ENCODE assay signal across 33 cellular contexts in the genomic region with DNA sequence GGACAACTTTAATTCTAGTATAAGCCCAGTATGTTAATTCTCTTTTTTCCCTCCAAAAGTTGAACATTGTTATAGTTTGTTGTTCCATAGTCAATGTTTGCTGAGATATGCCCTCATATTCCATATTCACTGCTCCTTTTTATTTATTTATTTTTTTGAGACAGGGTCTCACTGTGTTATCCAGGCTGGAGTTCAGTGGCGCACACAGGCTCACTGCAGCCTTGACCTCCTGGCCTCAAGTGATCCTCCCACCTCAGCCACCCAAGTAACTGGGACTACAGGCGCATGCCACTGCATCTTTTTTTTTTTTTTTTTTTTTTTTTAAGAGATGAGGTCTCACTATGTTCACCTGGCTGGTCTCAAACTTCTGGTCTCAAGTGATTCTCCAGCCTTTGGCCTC. TPM values are rescaled to one million over a fixed set of nuclear protein-coding genes. Genes with fewer than 3 reads are reported as not detected.
DNase-seq lines count a peak whose midpoint lies in the region; ATAC-seq, FAIRE-seq and TF ChIP-seq lines count a peak whose summit lies in the region.
"Had no signal": no experiment of that assay in that cellular context is flagged by ENCODE, and none has a peak within 500 bp of the region (broad histone marks: within the 10 kb centered on the region; RNA-seq: fewer than 3 reads in every experiment).

No MANE protein-coding gene starts in this region.

- 2% methylated on average over 2 of the region's 2 CpGs for WGBS in HepG2 (ENCODE audit: low lambda C conversion rate)
- WGBS in right lobe of liver (ENCODE audit: insufficient coverage, low coverage, low lambda C conversion rate, missing lambda C conversion rate): 88% methylated on average over 2 of the region's 2 CpGs

- peaks cover 2% of the 10 kb centered on the region for H3K36me3 Mint-ChIP-seq in central memory CD8-positive, alpha-beta T cell (ENCODE audit: insufficient read depth)
- no peaks in the 10 kb centered on the region for H3K36me3 Mint-ChIP-seq in nephron progenitor cell (ENCODE audit: low read depth)
- H3K36me3 Mint-ChIP-seq in CD4-positive, alpha-beta memory T cell: no peaks in the 10 kb centered on the region
- H3K36me3 Mint-ChIP-seq: CD14-positive monocyte; CD4-positive, CD25-positive, alpha-beta regulatory T cell; CD8-positive, alpha-beta memory T cell; CD8-positive, alpha-beta T cell had no signal

- H3K9me3 ChIP-seq in HepG2 (ENCODE audit: low read length) (no peaks in the 10 kb centered on the region), right lobe of liver (no peaks in the 10 kb centered on the region)
- H3K9me3 ChIP-seq in CD4-positive, alpha-beta memory T cell (ENCODE audit: control insufficient read depth in 1 of 2, low read length in 2 of 2): no peaks in the 10 kb centered on the region
- H3K9me3 ChIP-seq: A549, BE2C, Caco-2 had no signal

- no peaks in the 10 kb centered on the region for H3K27me3 Mint-ChIP-seq in central memory CD8-positive, alpha-beta T cell
- H3K27me3 Mint-ChIP-seq in nephron progenitor cell (ENCODE audit: low read depth, poor library complexity): peaks cover 5% of the 10 kb centered on the region
- no peaks in the 10 kb centered on the region for H3K27me3 Mint-ChIP-seq in CD4-positive, alpha-beta memory T cell
- H3K27me3 Mint-ChIP-seq: B cell; CD4-positive, alpha-beta T cell; CD4-positive, CD25-positive, alpha-beta regulatory T cell had no signal

- POLR2A ChIA-PET in HepG2 (lab: Yijun Ruan, JAX): no interaction called here
- POLR2A ChIA-PET in CD4-positive, alpha-beta memory T cell (lab: Charles Lee; ENCODE audit: partially characterized antibody): no interaction called here

- H3K4me1 Mint-ChIP-seq in central memory CD8-positive, alpha-beta T cell: no peaks in the 10 kb centered on the region
- peaks cover 10% of the 10 kb centered on the region for H3K4me1 Mint-ChIP-seq in nephron progenitor cell
- peaks cover 2 to 9% (median 6%) of the 10 kb centered on the region in 4 donors for H3K4me1 Mint-ChIP-seq in CD4-positive, alpha-beta memory T cell
- H3K4me1 Mint-ChIP-seq: B cell; CD4-positive, CD25-positive, alpha-beta regulatory T cell had no signal

- no peak overlapping the region for H2AFZ ChIP-seq in HepG2 (ENCODE audit: low read length)

- H3K9ac ChIP-seq in HepG2 (ENCODE audit: insufficient read depth, low read depth, low read length): no peak overlapping the region
- H3K9ac ChIP-seq: BLaER1; BLaER1 treated with 17β-estradiol and CSF1 and Interleukin-3, amounts not matched to agents 10 nM and 100 nM had no signal

- H3K27ac Mint-ChIP-seq in central memory CD8-positive, alpha-beta T cell (ENCODE audit: low read depth): peak overlapping the region; percentile 37
- H3K27ac Mint-ChIP-seq in nephron progenitor cell: peak overlapping the region; percentile 40
- no peak overlapping the region for H3K27ac Mint-ChIP-seq in CD4-positive, alpha-beta memory T cell
- H3K27ac Mint-ChIP-seq: B cell; CD4-positive, alpha-beta T cell; CD8-positive, alpha-beta T cell had no signal

- CTCF ChIA-PET in HepG2 (lab: Yijun Ruan, JAX; ENCODE audit: low intra/inter-chr PET ratio, low total read pairs): no interaction called here
- CTCF ChIA-PET in CD4-positive, alpha-beta memory T cell (lab: Charles Lee; ENCODE audit: partially characterized antibody): no interaction called here

- H3K4me3 Mint-ChIP-seq in central memory CD8-positive, alpha-beta T cell: no peak overlapping the region
- no peak overlapping the region for H3K4me3 Mint-ChIP-seq in nephron progenitor cell
- H3K4me3 Mint-ChIP-seq in CD4-positive, alpha-beta memory T cell: no peak overlapping the region
- H3K4me3 Mint-ChIP-seq: B cell; CD14-positive monocyte; CD4-positive, alpha-beta T cell; CD4-positive, CD25-positive, alpha-beta regulatory T cell; CD8-positive, alpha-beta memory T cell; CD8-positive, alpha-beta T cell had no signal

- no TSS peak for BruUV-seq in HepG2 (replicated peaks; lab: Mats Ljungman, UMichigan)

- no peak for TF ChIP-seq RAD21 in HepG2 (CRISPR knock-in tag; IDR thresholded peaks at IDR 0.05)

- ATAC-seq in HepG2 (no peak), right lobe of liver (no peak)
- ATAC-seq in central memory CD8-positive, alpha-beta T cell (replicated peaks; ENCODE audit: extremely low read depth, poor library complexity, severe bottlenecking): no peak
- ATAC-seq: A549; CD8-positive, alpha-beta T cell had no signal

- no peak overlapping the region for H3K4me2 ChIP-seq in HepG2 (ENCODE audit: low read depth, low read length)
- H3K4me2 ChIP-seq: A549; BLaER1; BLaER1 treated with 17β-estradiol and CSF1 and Interleukin-3, amounts not matched to agents 10 nM and 100 nM had no signal

- no peaks in the 10 kb centered on the region for H4K20me1 ChIP-seq in HepG2 (ENCODE audit: insufficient read depth, low read length)
- H4K20me1 ChIP-seq: BLaER1; BLaER1 treated with 17β-estradiol and CSF1 and Interleukin-3, amounts not matched to agents 10 nM and 100 nM had no signal

- peaks cover 18% of the 10 kb centered on the region for H3K4me1 ChIP-seq in HepG2 (ENCODE audit: insufficient read depth, low read length)
- H3K4me1 ChIP-seq in right lobe of liver: no peaks in the 10 kb centered on the region
- no peaks in the 10 kb centered on the region for H3K4me1 ChIP-seq in CD4-positive, alpha-beta memory T cell (ENCODE audit: insufficient read depth, low read length)
- H3K4me1 ChIP-seq: BE2C, BLaER1 had no signal

- DNase-seq in HepG2 (ENCODE audit: low spot score): no peak
- DNase-seq in right lobe of liver: no peak
- no peak for DNase-seq in central memory CD8-positive, alpha-beta T cell (ENCODE audit: low spot score in 2 of 2)
- peak; percentile 4 for DNase-seq in nephron progenitor cell
- DNase-seq in CD4-positive, alpha-beta memory T cell: no peak
- DNase-seq in cerebellar nuclear complex (lab: John Stamatoyannopoulos, UW): no peak
- DNase-seq: 8988T; ACHN; AML-193; BE2C; C1 segment of cervical spinal cord; Caco-2; Calu3; CD4-positive, alpha-beta T cell; CD4-positive, CD25-positive, alpha-beta regulatory T cell; CD8-positive, alpha-beta memory T cell; CD8-positive, alpha-beta T cell; COR-L47; DMS 273 treated with DMSO at 0.1 percent for 48 hours; DMS153; DMS53; DMS79; DMS79 treated with DMSO at 0.1 percent for 48 hours; DND-41 had no signal

- TF ChIP-seq POLR2A in HepG2 (IDR thresholded peaks at IDR 0.05; ENCODE audit: insufficient read depth in 1 of 2, low read depth in 2 of 2, low read length in 2 of 2) (no peak), right lobe of liver (IDR thresholded peaks at IDR 0.05) (no peak)

- H3K27me3 ChIP-seq in HepG2 (ENCODE audit: control insufficient read depth in 1 of 2, insufficient read depth in 2 of 2, low read length in 2 of 2) (peaks cover 0 to 4% of the 10 kb centered on the region in 2 experiments; a peak in 1 of 5 replicates), right lobe of liver (no peaks in the 10 kb centered on the region)
- H3K27me3 ChIP-seq in CD4-positive, alpha-beta memory T cell (ENCODE audit: insufficient read depth, low read length): no peaks in the 10 kb centered on the region
- H3K27me3 ChIP-seq: BE2C; BLaER1; BLaER1 treated with 17β-estradiol and CSF1 and Interleukin-3, amounts not matched to agents 10 nM and 100 nM had no signal

- TF ChIP-seq CTCF in HepG2 (CRISPR knock-in tag; IDR thresholded peaks at IDR 0.05) (no peak), right lobe of liver (IDR thresholded peaks at IDR 0.05) (no peak), nephron progenitor cell (IDR thresholded peaks at IDR 0.05) (no peak)

- no peaks in the 10 kb centered on the region for H3K9me3 Mint-ChIP-seq in central memory CD8-positive, alpha-beta T cell
- peaks cover 5% of the 10 kb centered on the region for H3K9me3 Mint-ChIP-seq in nephron progenitor cell
- H3K9me3 Mint-ChIP-seq in CD4-positive, alpha-beta memory T cell: no peaks in the 10 kb centered on the region
- H3K9me3 Mint-ChIP-seq: CD4-positive, CD25-positive, alpha-beta regulatory T cell; CD8-positive, alpha-beta memory T cell; CD8-positive, alpha-beta T cell had no signal

- in situ Hi-C loops in HepG2 (cut with HindIII; ENCODE audit: extremely low pct_ligation_motif_present, low pct_unique_long_range_greater_than_20kb): no loop called here

- TF ChIP-seq EP300 in HepG2 (IDR thresholded peaks at IDR 0.05; ENCODE audit: low read depth in 2 of 2, low read length in 2 of 2) (no peak), HepG2 (CRISPR knock-in tag; IDR thresholded peaks at IDR 0.05; ENCODE audit: borderline replicate concordance) (no peak)

- no peaks in the 10 kb centered on the region for H3K79me2 ChIP-seq in HepG2 (ENCODE audit: insufficient read depth, low read length)

- no peak for FAIRE-seq in HepG2 (lab: Jason Lieb, UNC)
- FAIRE-seq: A204.1, A549, D721Med had no signal

- H3K4me3 ChIP-seq in HepG2 (replicated peaks in 1 of 3; ENCODE audit: insufficient read depth in 1 of 3, low read depth in 2 of 3, low read length in 3 of 3) (no peak overlapping the region), right lobe of liver (no peak overlapping the region)
- H3K4me3 ChIP-seq in CD4-positive, alpha-beta memory T cell (ENCODE audit: low read length in 2 of 2): no peak overlapping the region
- H3K4me3 ChIP-seq: A549; BLaER1; BLaER1 treated with 17β-estradiol and CSF1 and Interleukin-3, amounts not matched to agents 10 nM and 100 nM had no signal

- H3K36me3 ChIP-seq in HepG2 (replicated peaks in 1 of 2; ENCODE audit: control insufficient read depth in 1 of 2, insufficient read depth in 2 of 2, low read length in 2 of 2): no peaks in the 10 kb centered on the region
- no peaks in the 10 kb centered on the region for H3K36me3 ChIP-seq in right lobe of liver
- H3K36me3 ChIP-seq in CD4-positive, alpha-beta memory T cell (ENCODE audit: insufficient read depth, low read length): no peaks in the 10 kb centered on the region
- H3K36me3 ChIP-seq: BE2C; BLaER1; BLaER1 treated with 17β-estradiol and CSF1 and Interleukin-3, amounts not matched to agents 10 nM and 100 nM had no signal

- intact Hi-C loops in HepG2 (cut with micrococcal nuclease; ENCODE audit: unreplicated experiment): no loop called here
- intact Hi-C loops in right lobe of liver (cut with DNase I): no loop called here
- intact Hi-C loops in CD4-positive, alpha-beta memory T cell (cut with micrococcal nuclease): no loop called here

- no peak overlapping the region for H3K27ac ChIP-seq in HepG2 (ENCODE audit: extremely low read length, insufficient read depth, low read length)
- H3K27ac ChIP-seq in right lobe of liver: no peak overlapping the region
- H3K27ac ChIP-seq in CD4-positive, alpha-beta memory T cell (ENCODE audit: low read depth, low read length): no peak overlapping the region
- H3K27ac ChIP-seq: 22Rv1; A549; BLaER1; BLaER1 treated with 17β-estradiol and CSF1 and Interleukin-3, amounts not matched to agents 10 nM and 100 nM; C4-2B had no signal

RNA-seq across cellular contexts. Expression of gene GFI1, which starts 38.7 kb away (rescaled TPM):
- total RNA-seq in HepG2 (2016; rRNA removed; fragmentation: Illumina TruSeq; extraction: Trizol) (10.0 and 10.3 TPM in 2 replicates), right lobe of liver (under 1 TPM; 0.12 to 0.80 (median 0.42) TPM)
- total RNA-seq in HepG2 (2016; cell fraction: cytosol; rRNA removed; fragmentation: Illumina TruSeq; extraction: Trizol; ENCODE audit: low read depth): 2.2 and 2.4 TPM in 2 replicates
- total RNA-seq in HepG2 (2016; cell fraction: insoluble cytoplasmic fraction; rRNA removed; fragmentation: Illumina TruSeq; extraction: Trizol): 7.8 and 10.1 TPM in 2 replicates
- total RNA-seq in HepG2 (2016; cell fraction: membrane; rRNA removed; fragmentation: Illumina TruSeq; extraction: Trizol): 7.6 and 8.3 TPM in 2 replicates
- 8.2 and 9.3 TPM in 2 replicates for total RNA-seq in HepG2 (2016; cell fraction: nucleus; rRNA removed; fragmentation: Illumina TruSeq; extraction: Trizol)
- 8.7 and 10.5 TPM in 2 replicates for polyA plus RNA-seq in HepG2 (2011; rRNA removed)
- polyA plus RNA-seq in HepG2 (2011; cell fraction: cytosol; rRNA removed): 6.4 and 8.9 TPM in 2 replicates
- polyA plus RNA-seq in HepG2 (2011; cell fraction: nucleus; rRNA removed): 20.6 and 24.5 TPM in 2 replicates
- polyA plus RNA-seq in HepG2 (2012): 5.6 and 9.4 TPM in 2 replicates
- polyA plus RNA-seq in HepG2 (2016; cell fraction: cytosol; fragmentation: Illumina TruSeq; extraction: Trizol; ENCODE audit: low read depth): 1.7 and 1.8 TPM in 2 replicates
- 9.4 and 11.2 TPM in 2 replicates for polyA plus RNA-seq in HepG2 (2016; cell fraction: insoluble cytoplasmic fraction; fragmentation: Illumina TruSeq; extraction: Trizol; ENCODE audit: low read depth)
- 5.1 and 6.1 TPM in 2 replicates for polyA plus RNA-seq in HepG2 (2016; cell fraction: membrane; fragmentation: Illumina TruSeq; extraction: Trizol; ENCODE audit: low read depth)
- 17.1 and 17.5 TPM in 2 replicates for polyA plus RNA-seq in HepG2 (2016; cell fraction: nucleus; fragmentation: Illumina TruSeq; extraction: Trizol; ENCODE audit: insufficient read depth, low read depth)
- 1.0 and 21.8 TPM in 2 replicates for polyA minus RNA-seq in HepG2 (2011; rRNA and poly(A)+ RNA removed; ENCODE audit: low replicate concordance)
- 6.8 and 9.8 TPM in 2 replicates for polyA minus RNA-seq in HepG2 (2011; cell fraction: cytosol; rRNA and poly(A)+ RNA removed)
- polyA minus RNA-seq in HepG2 (2011; cell fraction: nucleus; rRNA and poly(A)+ RNA removed): 14.0 and 15.8 TPM in 2 replicates
- total RNA-seq in CD4-positive, alpha-beta memory T cell: 10 to 100 TPM; 30.6 to 33.2 TPM
- polyA plus RNA-seq in CD4-positive, alpha-beta memory T cell: 10 to 100 TPM in 1 of 2 donors, 1 to 10 TPM in 1; 7.8 to 12.1 TPM
- polyA plus RNA-seq: CD14-positive monocyte had no signal

Comparison
In these comparisons a context has a peak if more than half of its experiments do, and no peak if none do; other contexts are left out.
1. H3K27ac Mint-ChIP-seq: peak in central memory CD8-positive, alpha-beta T cell (single experiment) and nephron progenitor cell (single experiment); none in CD4-positive, alpha-beta memory T cell (0 of 7).